10 cellular contexts compared by ENCODE assay signal in the genomic region with DNA sequence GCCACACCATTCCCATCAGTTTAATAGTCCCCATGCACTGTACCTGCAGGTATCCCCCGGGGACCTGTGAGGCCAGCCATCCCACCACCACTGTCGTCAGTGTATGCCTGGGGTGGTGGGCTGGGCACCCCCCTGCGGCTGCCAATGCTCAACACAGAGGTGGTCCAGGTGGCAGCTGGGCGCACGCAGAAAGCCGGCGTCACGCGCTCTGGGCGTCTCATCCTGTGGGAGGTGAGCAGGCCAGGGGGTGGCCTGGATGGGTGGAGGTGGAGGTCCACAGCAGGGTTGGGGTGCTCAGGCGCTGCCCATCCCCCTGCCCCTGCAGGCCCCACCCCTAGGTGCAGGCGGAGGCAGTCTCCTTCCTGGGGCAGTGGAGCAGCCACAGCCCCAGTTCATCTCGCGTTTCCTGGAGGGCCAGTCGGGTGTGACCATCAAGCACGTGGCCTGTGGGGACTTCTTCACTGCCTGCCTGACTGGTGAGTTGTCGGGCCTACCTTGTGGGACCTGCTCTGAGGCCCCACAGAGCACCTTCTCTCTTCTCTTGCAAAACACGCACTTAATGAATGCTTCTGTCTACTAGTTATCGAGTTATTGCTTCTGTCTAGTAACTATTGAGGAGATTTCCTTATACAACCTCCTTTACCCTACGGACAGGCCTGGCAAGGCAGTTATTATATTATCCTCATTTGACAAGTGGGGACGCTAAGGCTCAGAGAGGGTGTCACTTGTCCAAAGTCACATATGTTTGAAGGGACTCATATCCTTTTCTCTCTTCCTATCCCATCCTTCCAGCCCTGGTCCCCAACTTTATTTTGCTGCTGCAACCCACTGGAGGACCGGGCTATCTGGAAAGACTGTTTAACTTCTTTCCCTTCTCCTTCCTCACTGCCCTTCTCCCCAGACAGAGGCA. TPM values are rescaled to one million over a fixed set of nuclear protein-coding genes. Genes with fewer than 3 reads are reported as not detected.
DNase-seq lines count a peak whose midpoint lies in the region; ATAC-seq and TF ChIP-seq lines count a peak whose summit lies in the region.
"Had no signal": no experiment of that assay in that cellular context is flagged by ENCODE, and none has a peak within 500 bp of the region (broad histone marks: within the 10 kb centered on the region; RNA-seq: fewer than 3 reads in every experiment).

No MANE protein-coding gene starts in this region.

- H3K27me3 ChIP-seq in right atrium auricular region = no peaks in the 10 kb centered on the region

- H3K4me3 ChIP-seq in right atrium auricular region = no peak overlapping the region
- H3K4me3 ChIP-seq: lung had no signal

- TF ChIP-seq CTCF in mesothelial cell of epicardium (IDR thresholded peaks at IDR 0.05; ENCODE audit: unreplicated experiment) = no peak
- TF ChIP-seq CTCF in right atrium auricular region (IDR thresholded peaks at IDR 0.05) = no peak

- H3K27me3 Mint-ChIP-seq in mesothelial cell of epicardium (ENCODE audit: low read depth) = no peaks in the 10 kb centered on the region

- H3K27ac ChIP-seq in right atrium auricular region = no peak overlapping the region

- H3K4me1 ChIP-seq in right atrium auricular region = peaks cover 0 to 3% of the 10 kb centered on the region in 2 donors

- no peaks in the 10 kb centered on the region for H3K36me3 ChIP-seq in right atrium auricular region

- peak; percentile 87 for TF ChIP-seq POLR2A in GM18505 (IDR thresholded peaks at IDR 0.05; ENCODE audit: borderline replicate concordance, extremely low read depth, insufficient read depth, insufficient read length)

- peak overlapping the region; percentile 59 for H3K27ac Mint-ChIP-seq in mesothelial cell of epicardium

- DNase-seq in mesothelial cell of epicardium (ENCODE audit: low spot score in 2 of 2, unreplicated experiment in 2 of 2) = no peak
- DNase-seq in NCI-H446 (lab: John Stamatoyannopoulos, UW) = no peak
- no peak for DNase-seq in NK-92 treated with Interleukin-12 subunit alpha and Interleukin-12 subunit beta, amount 100 ng/mL, for 24 hours (lab: John Stamatoyannopoulos, UW)
- no peak for DNase-seq in right atrium auricular region (ENCODE audit: low spot score)
- no peak for DNase-seq in NCI-H774 (lab: John Stamatoyannopoulos, UW)
- DNase-seq: HCEC 1CT had no signal

- H3K4me1 Mint-ChIP-seq in mesothelial cell of epicardium = peaks cover 7% of the 10 kb centered on the region

- ATAC-seq in GM18505 (IDR thresholded peaks at IDR 0.05; ENCODE audit: unreplicated experiment) (peak; percentile 63), GM21390 (IDR thresholded peaks at IDR 0.05; ENCODE audit: unreplicated experiment) (peak; percentile 60), HG03571 (IDR thresholded peaks at IDR 0.05; ENCODE audit: unreplicated experiment) (peak; percentile 46)

- no peaks in the 10 kb centered on the region for H3K9me3 Mint-ChIP-seq in mesothelial cell of epicardium

- no peak overlapping the region for H3K4me3 Mint-ChIP-seq in mesothelial cell of epicardium

- no peaks in the 10 kb centered on the region for H3K36me3 Mint-ChIP-seq in mesothelial cell of epicardium

- H3K9me3 ChIP-seq in right atrium auricular region = no peaks in the 10 kb centered on the region

RNA-seq across cellular contexts. Expression of a gene that starts 5.8 kb away (rescaled TPM):
- 252 to 259 TPM (median 254 TPM) in 3 replicates for total RNA-seq in mesothelial cell of epicardium
- total RNA-seq in right atrium auricular region = 1 to 10 TPM; 3.3 to 6.7 TPM

RNA-seq across cellular contexts. Expression of a gene that starts 9.4 kb away (rescaled TPM):
- total RNA-seq in mesothelial cell of epicardium (5.2 to 7.6 TPM (median 5.9 TPM) in 3 replicates), right atrium auricular region (1 to 10 TPM; 1.0 to 1.1 TPM)

RNA-seq across cellular contexts. Expression of a gene that starts 12.0 kb away (rescaled TPM):
- total RNA-seq in mesothelial cell of epicardium (2.3 to 3.8 TPM (median 3.3 TPM) in 3 replicates), right atrium auricular region (1 to 10 TPM in 1 of 2 donors, not detected in 1; 1.7 TPM)

RNA-seq across cellular contexts. Expression of a gene that starts 18.2 kb away (rescaled TPM):
- total RNA-seq in mesothelial cell of epicardium = 1,669 to 1,804 TPM (median 1,792 TPM) in 3 replicates
- 100 to 1,000 TPM; 231 to 505 TPM for total RNA-seq in right atrium auricular region

RNA-seq across cellular contexts. Expression of a gene that starts 20.4 kb away (rescaled TPM):
- 172 to 181 TPM (median 178 TPM) in 3 replicates for total RNA-seq in mesothelial cell of epicardium
- 100 to 1,000 TPM in 1 of 2 donors, 10 to 100 TPM in 1; 55.8 to 139 TPM for total RNA-seq in right atrium auricular region

Comparison
In these comparisons a context has a peak if more than half of its experiments do, and no peak if none do; other contexts are left out.
1. RNA of a gene that starts 5.8 kb away (total RNA-seq): 252 to 259 TPM in mesothelial cell of epicardium; 3.3 to 6.7 TPM in right atrium auricular region; every median in the first group is over 10 times any median in the second.
2. Peak in every context shown above with its lines, with median percentiles within 50 percentile points of each other: ATAC-seq.